Comparison of ENCODE assay signal across 15 cellular contexts in genomic region chr11:67387074-67387473, GRCh38. TPM values are rescaled to one million over a fixed set of nuclear protein-coding genes. Genes with fewer than 3 reads are reported as not detected.
"Had no signal": no experiment of that assay in that cellular context is flagged by ENCODE, and none has a peak within 500 bp of the region (broad histone marks: within the 10 kb centered on the region; RNA-seq: fewer than 3 reads in every experiment).

No MANE protein-coding gene starts in this region.

- H3K4me3 ChIP-seq: cardiac muscle cell, coronary artery, heart right ventricle, ovary, tibial artery had no signal

- H3K27me3 ChIP-seq: heart right ventricle, ovary, tibial artery had no signal

- H3K27ac ChIP-seq: cardiac muscle cell, coronary artery, heart right ventricle, ovary, tibial artery, VCaP had no signal

- H3K4me3 Mint-ChIP-seq: activated CD8-positive, alpha-beta T cell treated with anti-CD3 and anti-CD28 coated beads, Interleukin-2, amount 10 ng/mL, durations not matched to agents 7 days and 5 days had no signal

- H3K27ac Mint-ChIP-seq: activated CD8-positive, alpha-beta T cell treated with anti-CD3 and anti-CD28 coated beads, Interleukin-2, amount 10 ng/mL, durations not matched to agents 7 days and 5 days; nephron had no signal

- DNase-seq: activated CD4-positive, alpha-beta T cell treated with anti-CD3 and anti-CD28 coated beads for 4 hours; activated CD8-positive, alpha-beta T cell treated with anti-CD3 and anti-CD28 coated beads, Interleukin-2, amount 10 ng/mL, durations not matched to agents 7 days and 5 days; activated naive CD4-positive, alpha-beta T cell treated with Interleukin-2 at 50 U/mL for 16 hours; effector CD8-positive, alpha-beta T cell; heart right ventricle; ovary; T1000; tibial artery had no signal

- H3K9me3 Mint-ChIP-seq: activated T-helper 1 cell treated with anti-CD3 and anti-CD28 coated beads, Interleukin-12 subunit alpha, Interleukin-12 subunit beta, Interleukin-2, Interleukin-4 antibody, amounts not matched to agents 30 ng/mL and 10 ng/mL and 1 ng/mL, durations not matched to agents 14 hours and 24 hours and 36 hours; nephron had no signal

- H3K36me3 ChIP-seq: cardiac muscle cell, heart right ventricle, ovary, tibial artery had no signal

RNA-seq across cellular contexts. Expression of gene TBC1D10C, which starts 16.8 kb away (rescaled TPM):
- total RNA-seq: cardiac muscle cell, fibroblast of lung, frontal cortex had no signal
